ENCODE assay signal across 15 cellular contexts in the genomic region with DNA sequence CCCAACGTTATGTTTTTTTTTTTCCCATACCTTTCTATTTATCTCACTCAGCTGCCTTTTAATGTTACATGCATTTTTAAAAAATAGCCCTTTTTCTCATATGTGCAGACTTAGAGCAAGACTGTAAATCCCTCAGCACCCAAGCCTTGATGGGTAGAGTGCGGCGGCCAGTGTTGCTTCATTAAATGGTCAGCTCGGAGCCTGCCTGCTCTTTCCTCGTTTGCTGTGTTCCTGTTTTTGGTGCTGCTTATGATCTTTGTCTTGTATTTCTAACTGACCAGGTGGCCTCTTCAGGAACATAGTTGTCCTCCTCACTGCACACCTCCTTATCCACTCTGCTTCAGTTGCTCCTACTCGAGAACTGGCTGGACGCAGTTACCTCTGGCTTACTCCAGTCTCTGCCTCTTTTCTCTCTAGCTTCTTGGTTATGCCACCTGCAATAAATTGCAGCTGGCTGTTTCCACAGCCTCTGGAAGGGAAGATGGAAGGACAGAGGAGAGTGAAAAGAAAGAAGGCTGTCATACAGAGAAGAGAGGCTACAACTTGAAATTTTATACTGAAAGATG. TPM values are rescaled to one million over a fixed set of nuclear protein-coding genes. Genes with fewer than 3 reads are reported as not detected.
DNase-seq lines count a peak whose midpoint lies in the region; ATAC-seq and TF ChIP-seq lines count a peak whose summit lies in the region.
"Had no signal": no experiment of that assay in that cellular context is flagged by ENCODE, and none has a peak within 500 bp of the region (broad histone marks: within the 10 kb centered on the region; RNA-seq: fewer than 3 reads in every experiment).

No MANE protein-coding gene starts in this region.

- H3K9me3 ChIP-seq in cardiac muscle cell (ENCODE audit: low read depth) (no peaks in the 10 kb centered on the region), right atrium auricular region (no peaks in the 10 kb centered on the region), lower lobe of right lung (no peaks in the 10 kb centered on the region), upper lobe of left lung (no peaks in the 10 kb centered on the region)
- H3K9me3 ChIP-seq: ascending aorta, MG63, tibial nerve had no signal

- no peak for TF ChIP-seq POLR2A in upper lobe of left lung (IDR thresholded peaks at IDR 0.05)

- H3K27me3 ChIP-seq in cardiac muscle cell (no peaks in the 10 kb centered on the region), right atrium auricular region (no peaks in the 10 kb centered on the region), lower lobe of right lung (ENCODE audit: low read depth) (no peaks in the 10 kb centered on the region), upper lobe of left lung (no peaks in the 10 kb centered on the region)
- H3K27me3 ChIP-seq: ascending aorta, MG63, tibial nerve had no signal

- ATAC-seq in lower lobe of right lung (peak; percentile 51 to 62), upper lobe of left lung (ENCODE audit: low FRiP score in 2 of 2) (peak; percentile 38 to 59), HG02884 (IDR thresholded peaks at IDR 0.05; ENCODE audit: unreplicated experiment) (no peak)

- H3K4me1 ChIP-seq in cardiac muscle cell (ENCODE audit: low read depth) (peaks cover 17% of the 10 kb centered on the region), right atrium auricular region (peaks cover 0 to 20% of the 10 kb centered on the region in 2 donors), lower lobe of right lung (peaks cover 18% of the 10 kb centered on the region), upper lobe of left lung (peaks cover 10 to 24% (median 14%) of the 10 kb centered on the region in 4 donors)

- H3K36me3 ChIP-seq in cardiac muscle cell: no peaks in the 10 kb centered on the region
- H3K36me3 ChIP-seq in right atrium auricular region: no peaks in the 10 kb centered on the region
- H3K36me3 ChIP-seq in lower lobe of right lung: no peaks in the 10 kb centered on the region
- no peaks in the 10 kb centered on the region for H3K36me3 ChIP-seq in upper lobe of left lung
- H3K36me3 ChIP-seq: ascending aorta, tibial nerve had no signal

- no peak for TF ChIP-seq EP300 in upper lobe of left lung (IDR thresholded peaks at IDR 0.05)

- 61 to 63% methylated on average over 7 of the region's 7 CpGs for WGBS in upper lobe of left lung, 2 donors

- H3K27ac ChIP-seq in cardiac muscle cell: peak overlapping the region; percentile 65
- no peak overlapping the region for H3K27ac ChIP-seq in right atrium auricular region
- peak overlapping the region; percentile 41 for H3K27ac ChIP-seq in VCaP
- no peak overlapping the region for H3K27ac ChIP-seq in lower lobe of right lung
- H3K27ac ChIP-seq in upper lobe of left lung: peak overlapping the region in 1 of 4 donors; percentile 7
- H3K27ac ChIP-seq: ascending aorta, tibial nerve had no signal

- intact Hi-C loops in lower lobe of right lung (cut with DNase I): loop anchor here (10.0 kb wide), 1 partner anchor 73 kb away; no protein-coding TSS in a partner anchor

- DNase-seq in cardiac muscle cell (ENCODE audit: low read depth in 1 of 2, low spot score in 1 of 2) (no peak), right atrium auricular region (ENCODE audit: low spot score) (no peak), lower lobe of right lung (no peak), upper lobe of left lung (peak in 1 of 2 donors; percentile 58), NCI-H524 treated with DMSO at 0.1 percent for 48 hours (lab: John Stamatoyannopoulos, UW) (no peak)
- no peak for DNase-seq in activated CD4-positive, alpha-beta T cell treated with anti-CD3 and anti-CD28 coated beads for 48 hours
- DNase-seq: AML-193, MG63, NCI-H446 treated with DMSO at 0.1 percent for 48 hours, posterior cingulate gyrus, T-helper 9 cell had no signal

- H3K4me3 ChIP-seq in cardiac muscle cell (no peak overlapping the region), right atrium auricular region (no peak overlapping the region), lower lobe of right lung (no peak overlapping the region), upper lobe of left lung (no peak overlapping the region)
- H3K4me3 ChIP-seq: ascending aorta, MG63, tibial nerve had no signal

- TF ChIP-seq CTCF in cardiac muscle cell (IDR thresholded peaks at IDR 0.05; ENCODE audit: low read depth, low read length) (no peak), right atrium auricular region (IDR thresholded peaks at IDR 0.05) (no peak), VCaP (conservative IDR thresholded peaks at IDR 0.05) (no peak), lower lobe of right lung (IDR thresholded peaks at IDR 0.05) (no peak), upper lobe of left lung (IDR thresholded peaks at IDR 0.05) (no peak)

RNA-seq across cellular contexts. Expression of gene RBPJ, which starts 10.6 kb away (rescaled TPM):
- total RNA-seq in cardiac muscle cell: 33.0 and 50.3 TPM in 2 replicates
- 80.3 and 94.2 TPM in 2 replicates for polyA plus RNA-seq in cardiac muscle cell
- 10 to 100 TPM; 31.4 to 41.0 TPM for total RNA-seq in right atrium auricular region
- 118 TPM for total RNA-seq in lower lobe of right lung
- total RNA-seq in upper lobe of left lung: 10 to 100 TPM; 59.4 to 93.2 (median 79.4) TPM

Comparison
In these comparisons a context has a peak if more than half of its experiments do, and no peak if none do; other contexts are left out.
1. H3K27ac ChIP-seq: peak in cardiac muscle cell (single experiment) and VCaP (single experiment); none in right atrium auricular region (0 of 2) and lower lobe of right lung (single experiment).